ENCODE assay signal across 17 cellular contexts in genomic region chrX:95903490-95903889, GRCh38.
A peak's percentile ranks its signal among the peaks of the same experiment; 100 is the strongest.
DNase-seq lines count a peak whose midpoint lies in the region; TF ChIP-seq lines count a peak whose summit lies in the region.
"Had no signal": no experiment of that assay in that cellular context is flagged by ENCODE, and none has a peak within 500 bp of the region (broad histone marks: within the 10 kb centered on the region; RNA-seq: fewer than 3 reads in every experiment).

No MANE protein-coding gene starts in this region.

- no peak overlapping the region for H2BK5ac ChIP-seq in mesendoderm (ENCODE audit: low read length)

- H4K8ac ChIP-seq in mesendoderm (ENCODE audit: low read depth, low read length), result no peak overlapping the region

- H3K79me1 ChIP-seq in mesendoderm (ENCODE audit: low read length), result no peaks in the 10 kb centered on the region

- no peaks in the 10 kb centered on the region for H3K79me2 ChIP-seq in mesendoderm (ENCODE audit: control insufficient read depth, insufficient read depth, low read length)

- no CpG with 5 or more reads among the region's 3 CpGs for WGBS in mesendoderm (ENCODE audit: extremely low coverage, insufficient coverage, low lambda C conversion rate)

- no peaks in the 10 kb centered on the region for H3K9me3 ChIP-seq in HAP-1
- H3K9me3 ChIP-seq: SJSA1, testis had no signal

- H3K4me3 ChIP-seq in HAP-1, result no peak overlapping the region
- H3K4me3 ChIP-seq in choroid plexus epithelial cell (ENCODE audit: low read depth, low read length), result no peak overlapping the region
- H3K4me3 ChIP-seq in mesendoderm (ENCODE audit: low read length), result no peak overlapping the region
- H3K4me3 ChIP-seq: PC-9, SJSA1, testis had no signal

- DNase-seq in HAP-1 (ENCODE audit: low spot score in 2 of 2) (peak; percentile 45 to 54), OCI-M1 (lab: John Stamatoyannopoulos, UW) (peak; percentile 93), choroid plexus epithelial cell (ENCODE audit: low read depth) (peak; percentile 5), mesendoderm (peak; percentile 74), NCI-H2029 (lab: John Stamatoyannopoulos, UW) (no peak), NCI-H1092 treated with DMSO at 0.1 percent for 48 hours (lab: John Stamatoyannopoulos, UW) (no peak)
- DNase-seq in activated CD8-positive, alpha-beta memory T cell treated with anti-CD3 and anti-CD28 coated beads for 24 hours, result no peak
- DNase-seq: activated CD4-positive, alpha-beta T cell treated with anti-CD3 and anti-CD28 coated beads for 4 hours; activated naive CD8-positive, alpha-beta T cell treated with anti-CD3 and anti-CD28 coated beads, Interleukin-2, amount 10 ng/mL, durations not matched to agents 7 days and 5 days; Karpas-422; NCI-H1436 treated with DMSO at 0.1 percent for 48 hours; nucleus accumbens; PC-9; stimulated activated CD4-positive, alpha-beta T cell treated with anti-CD3 and anti-CD28 coated beads, Interleukin-12 subunit alpha, Interleukin-12 subunit beta, amount 100 ng/mL, for 4 hours; stimulated activated CD8-positive, alpha-beta memory T cell treated with anti-CD3 and anti-CD28 coated beads, Interleukin-4, amount 100 ng/mL, for 48 hours; testis had no signal

- H3K4me2 ChIP-seq in mesendoderm (ENCODE audit: low read length), result no peak overlapping the region
- H3K4me2 ChIP-seq: PC-9 had no signal

- no peak overlapping the region for H4K5ac ChIP-seq in mesendoderm (ENCODE audit: low read length)

- peaks cover 4% of the 10 kb centered on the region for H3K4me1 ChIP-seq in HAP-1
- H3K4me1 ChIP-seq in mesendoderm (ENCODE audit: control insufficient read depth, low read depth, low read length), result no peaks in the 10 kb centered on the region
- H3K4me1 ChIP-seq: SJSA1, testis had no signal

- H3K27ac ChIP-seq in mesendoderm (ENCODE audit: low read depth, low read length), result no peak overlapping the region
- H3K27ac ChIP-seq: PC-9, SJSA1, testis had no signal

- no peak overlapping the region for H3K9ac ChIP-seq in mesendoderm (ENCODE audit: low read length)

- TF ChIP-seq CTCF in choroid plexus epithelial cell (conservative IDR thresholded peaks at IDR 0.05; ENCODE audit: low read depth, low read length), result peak; percentile 2

- no peak overlapping the region for H3K18ac ChIP-seq in mesendoderm (ENCODE audit: low read length)

- H3K56ac ChIP-seq in mesendoderm (ENCODE audit: low read length), result no peak overlapping the region

- no peak overlapping the region for H2BK15ac ChIP-seq in mesendoderm (replicated peaks; ENCODE audit: low read depth)

- H2BK120ac ChIP-seq in mesendoderm (ENCODE audit: low read depth, low read length), result no peak overlapping the region

- no peaks in the 10 kb centered on the region for H3K27me3 ChIP-seq in HAP-1 (ENCODE audit: low read depth)
- H3K27me3 ChIP-seq in mesendoderm (ENCODE audit: insufficient read depth, low read length, poor library complexity), result no peaks in the 10 kb centered on the region
- H3K27me3 ChIP-seq: SJSA1, testis had no signal

- no peak overlapping the region for H2AK5ac ChIP-seq in mesendoderm (ENCODE audit: low read length)

- in situ Hi-C loops in HAP-1 (cut with MboI; ENCODE audit: low sequenced_read_pairs), result no loop called here

- no peaks in the 10 kb centered on the region for H3K36me3 ChIP-seq in HAP-1 (replicated peaks)
- H3K36me3 ChIP-seq in mesendoderm (ENCODE audit: control insufficient read depth, insufficient read depth, low read length), result no peaks in the 10 kb centered on the region
- H3K36me3 ChIP-seq: SJSA1 had no signal

- no peak overlapping the region for H3K23ac ChIP-seq in mesendoderm (ENCODE audit: low read length)

- H3K4ac ChIP-seq in mesendoderm (ENCODE audit: low read depth, low read length), result no peak overlapping the region

Comparison
In these comparisons a context has a peak if more than half of its experiments do, and no peak if none do; other contexts are left out.
1. DNase-seq: peak in HAP-1 (2 of 2), OCI-M1 (single experiment), choroid plexus epithelial cell (single experiment) and mesendoderm (single experiment); none in NCI-H2029 (single experiment), activated CD8-positive, alpha-beta memory T cell treated with anti-CD3 and anti-CD28 coated beads for 24 hours (single experiment) and NCI-H1092 treated with DMSO at 0.1 percent for 48 hours (single experiment).